ENCODE assay signal across 8 cellular contexts in genomic region chr9:14312721-14313377, GRCh38. TPM values are rescaled to one million over a fixed set of nuclear protein-coding genes. Genes with fewer than 3 reads are reported as not detected.
DNase-seq lines count a peak whose midpoint lies in the region; ATAC-seq, FAIRE-seq and TF ChIP-seq lines count a peak whose summit lies in the region.

No MANE protein-coding gene starts in this region.

- DNase-seq in Caco-2 (peak in 1 of 2 experiments; percentile 1), NCI-H146 (lab: John Stamatoyannopoulos, UW) (peak; percentile 59), dorsolateral prefrontal cortex (peak in 4 of 10 donors; percentile 34 to 52 (median 43)), memory B cell (ENCODE audit: low spot score in 2 of 2) (peak in 1 of 2 donors; percentile 13), urothelium cell line (ENCODE audit: low spot score) (peak; percentile 9), MV-4-11 (lab: John Stamatoyannopoulos, UW) (no peak), HuH-7 (ENCODE audit: low spot score) (no peak), occipital lobe (lab: John Stamatoyannopoulos, UW) (no peak)

- CTCF ChIA-PET in Caco-2 (lab: Charles Lee): no interaction called here

- H3K27ac Mint-ChIP-seq in Caco-2 (ENCODE audit: unreplicated experiment) (no peak overlapping the region), memory B cell (no peak overlapping the region)

- H3K27me3 ChIP-seq in Caco-2 (replicated peaks; ENCODE audit: control insufficient read depth, insufficient read depth, low read length): peaks cover 1% of the 10 kb centered on the region; the same call in 1 of the 2 replicates
- peaks cover 0 to 9% (median 0%) of the 10 kb centered on the region in 45 donors for H3K27me3 ChIP-seq in dorsolateral prefrontal cortex

- peak overlapping the region; percentile 76 for H3K4me3 Mint-ChIP-seq in Caco-2 (ENCODE audit: unreplicated experiment)
- H3K4me3 Mint-ChIP-seq in memory B cell: peak overlapping the region; percentile 85

- H3K4me1 ChIP-seq in Caco-2: no peaks in the 10 kb centered on the region; the same call in 1 of the 2 replicates

- H3K9me3 Mint-ChIP-seq in Caco-2 (ENCODE audit: unreplicated experiment): no peaks in the 10 kb centered on the region
- no peaks in the 10 kb centered on the region for H3K9me3 Mint-ChIP-seq in memory B cell

- no peaks in the 10 kb centered on the region for H3K36me3 Mint-ChIP-seq in Caco-2 (ENCODE audit: insufficient read depth, unreplicated experiment)
- peaks cover 2% of the 10 kb centered on the region for H3K36me3 Mint-ChIP-seq in memory B cell

- peak overlapping the region; percentile 70 to 99 (median 97) for H3K27ac ChIP-seq in dorsolateral prefrontal cortex

- no peaks in the 10 kb centered on the region for H3K9me3 ChIP-seq in Caco-2

- peaks cover 26% of the 10 kb centered on the region for H3K27me3 Mint-ChIP-seq in Caco-2 (ENCODE audit: insufficient read depth, unreplicated experiment)
- peaks cover 31% of the 10 kb centered on the region for H3K27me3 Mint-ChIP-seq in memory B cell

- intact Hi-C loops in Caco-2 (cut with micrococcal nuclease; ENCODE audit: unreplicated experiment): no loop called here
- intact Hi-C loops in dorsolateral prefrontal cortex (cut with DNase I): no loop called here

- no peak for ATAC-seq in memory B cell (ENCODE audit: low read depth)

- H3K36me3 ChIP-seq in Caco-2 (ENCODE audit: control insufficient read depth, insufficient read depth, low read length): no peaks in the 10 kb centered on the region

- POLR2A ChIA-PET in Caco-2 (lab: Charles Lee): no interaction called here

- H3K4me3 ChIP-seq in Caco-2 (ENCODE audit: low read depth, low read length): peak overlapping the region; percentile 12; the same call in 1 of the 2 replicates
- H3K4me3 ChIP-seq in dorsolateral prefrontal cortex: peak overlapping the region; percentile 56 to 92 (median 78)

- H3K4me1 Mint-ChIP-seq in Caco-2 (ENCODE audit: low read depth, unreplicated experiment) (peaks cover 6% of the 10 kb centered on the region), memory B cell (peaks cover 12% of the 10 kb centered on the region)

- TF ChIP-seq CTCF in Caco-2 (IDR thresholded peaks at IDR 0.05; ENCODE audit: insufficient read depth in 1 of 2, low read depth in 1 of 2, low read length in 1 of 2, severe bottlenecking in 1 of 2, unreplicated experiment in 1 of 2) (no peak), dorsolateral prefrontal cortex (IDR thresholded peaks at IDR 0.05 in 54 of 56, conservative IDR thresholded peaks at IDR 0.05 in 2 of 56; ENCODE audit: low read depth in 1 of 56, partially characterized antibody in 56 of 56) (no peak)

- FAIRE-seq in urothelium cell line (lab: Jason Lieb, UNC): no peak

- no TSS peak for BruUV-seq in Caco-2 (replicated peaks; lab: Mats Ljungman, UMichigan)

RNA-seq across cellular contexts. Expression of gene NFIB, which starts 1.1 kb away (rescaled TPM):
- total RNA-seq in Caco-2 (2022): 0.44 and 0.61 TPM in 2 replicates
- 100 to 1,000 TPM in 28 of 120 experiments, 10 to 100 TPM in 92; 57.4 to 185 (median 86.8) TPM for total RNA-seq in dorsolateral prefrontal cortex
- total RNA-seq in occipital lobe: 159 TPM

Comparison
In these comparisons a context has a peak if more than half of its experiments do, and no peak if none do; other contexts are left out.
1. DNase-seq: peak in NCI-H146 (single experiment) and urothelium cell line (single experiment); none in MV-4-11 (single experiment), HuH-7 (single experiment) and occipital lobe (single experiment).
2. RNA of gene NFIB, which starts 1.1 kb away (total RNA-seq): 159 TPM in occipital lobe (single experiment) and 57.4 to 185 TPM in dorsolateral prefrontal cortex; 0.44 to 0.61 TPM in Caco-2; every median in the first group is over 10 times any median in the second.